9 cellular contexts compared by ENCODE assay signal in genomic region chr11:11998091-11998781, GRCh38. TPM values are rescaled to one million over a fixed set of nuclear protein-coding genes. Genes with fewer than 3 reads are reported as not detected.
A peak's percentile ranks its signal among the peaks of the same experiment; 100 is the strongest.
DNase-seq lines count a peak whose midpoint lies in the region; ATAC-seq, FAIRE-seq and TF ChIP-seq lines count a peak whose summit lies in the region.
"Had no signal": no experiment of that assay in that cellular context is flagged by ENCODE, and none has a peak within 500 bp of the region (broad histone marks: within the 10 kb centered on the region; RNA-seq: fewer than 3 reads in every experiment).

No MANE protein-coding gene starts in this region.

- FAIRE-seq in GM12892 (lab: Jason Lieb, UNC): peak; percentile 77
- FAIRE-seq: endometrium had no signal

- DNase-seq in A172 (ENCODE audit: low spot score) (peak; percentile 98), GM12892 (ENCODE audit: insufficient read length) (no peak), glomerular visceral epithelial cell (ENCODE audit: extremely low spot score) (peak; percentile 81), DMS 273 (lab: John Stamatoyannopoulos, UW; ENCODE audit: unreplicated experiment) (no peak), SKM-1 treated with dmso at 0.1 percent for 144 hours (lab: John Stamatoyannopoulos, UW; ENCODE audit: unreplicated experiment) (no peak)
- DNase-seq in activated CD4-positive, alpha-beta memory T cell treated with anti-CD3 and anti-CD28 coated beads for 36 hours: peak; percentile 30
- DNase-seq in stimulated activated CD4-positive, alpha-beta T cell treated with anti-CD3 and anti-CD28 coated beads, Interleukin-15, amount 100 ng/mL, for 24 hours: no peak

- intact Hi-C loops in activated CD4-positive, alpha-beta memory T cell treated with anti-CD3 and anti-CD28 coated beads for 36 hours (cut with micrococcal nuclease): no loop called here

- H3K27ac Mint-ChIP-seq in activated CD4-positive, alpha-beta memory T cell treated with anti-CD3 and anti-CD28 coated beads for 36 hours: no peak overlapping the region

- H3K4me1 Mint-ChIP-seq in activated CD4-positive, alpha-beta memory T cell treated with anti-CD3 and anti-CD28 coated beads for 36 hours (ENCODE audit: low read depth): peaks cover 9% of the 10 kb centered on the region

- no peaks in the 10 kb centered on the region for H3K9me3 Mint-ChIP-seq in activated CD4-positive, alpha-beta memory T cell treated with anti-CD3 and anti-CD28 coated beads for 36 hours

- H3K36me3 Mint-ChIP-seq in activated CD4-positive, alpha-beta memory T cell treated with anti-CD3 and anti-CD28 coated beads for 36 hours: no peaks in the 10 kb centered on the region

- POLR2A ChIA-PET in activated CD4-positive, alpha-beta memory T cell treated with anti-CD3 and anti-CD28 coated beads for 36 hours (lab: Charles Lee): no interaction called here

- H3K27me3 Mint-ChIP-seq in activated CD4-positive, alpha-beta memory T cell treated with anti-CD3 and anti-CD28 coated beads for 36 hours: peaks cover 35% of the 10 kb centered on the region

- H3K4me3 Mint-ChIP-seq in activated CD4-positive, alpha-beta memory T cell treated with anti-CD3 and anti-CD28 coated beads for 36 hours: no peak overlapping the region

- no peak for TF ChIP-seq POLR2A in GM12892 (IDR thresholded peaks at IDR 0.05; ENCODE audit: low read depth, low read length)

- CTCF ChIA-PET in activated CD4-positive, alpha-beta memory T cell treated with anti-CD3 and anti-CD28 coated beads for 36 hours (lab: Charles Lee): no interaction called here

- ATAC-seq in HG03135 (IDR thresholded peaks at IDR 0.05; ENCODE audit: unreplicated experiment): no peak

RNA-seq across cellular contexts. Expression of gene DKK3, which starts 10.2 kb away (rescaled TPM):
- 439 and 474 TPM in 2 replicates for total RNA-seq in A172 (2014; rRNA removed; shearing (Covaris generic))
- polyA plus RNA-seq in GM12892 (2012; ENCODE audit: missing spikeins): 0.30 TPM
- not detected for total RNA-seq in activated CD4-positive, alpha-beta memory T cell treated with anti-CD3 and anti-CD28 coated beads for 36 hours

Comparison
In these comparisons a context has a peak if more than half of its experiments do, and no peak if none do; other contexts are left out.
1. DNase-seq: peak in A172 (single experiment), activated CD4-positive, alpha-beta memory T cell treated with anti-CD3 and anti-CD28 coated beads for 36 hours (single experiment) and glomerular visceral epithelial cell (single experiment); none in GM12892 (single experiment), DMS 273 (single experiment), SKM-1 treated with dmso at 0.1 percent for 144 hours (single experiment) and stimulated activated CD4-positive, alpha-beta T cell treated with anti-CD3 and anti-CD28 coated beads, Interleukin-15, amount 100 ng/mL, for 24 hours (single experiment).
2. RNA of gene DKK3, which starts 10.2 kb away (total RNA-seq): 439 to 474 TPM in A172; not detected in activated CD4-positive, alpha-beta memory T cell treated with anti-CD3 and anti-CD28 coated beads for 36 hours; every median in the first group is over 100 times any median in the second.